Comparison of ENCODE assay signal across 27 cellular contexts in genomic region chr15:44492672-44493071, GRCh38.
"Had no signal": no experiment of that assay in that cellular context is flagged by ENCODE, and none has a peak within 500 bp of the region (broad histone marks: within the 10 kb centered on the region; RNA-seq: fewer than 3 reads in every experiment).

No MANE protein-coding gene starts in this region.

- H3K27me3 ChIP-seq: adrenal gland, body of pancreas, pancreas, suprapubic skin, tibial artery, upper lobe of right lung had no signal

- H3K27ac Mint-ChIP-seq: activated T-helper 1 cell treated with anti-CD3 and anti-CD28 coated beads, Interleukin-12 subunit alpha, Interleukin-12 subunit beta, Interleukin-2, Interleukin-4 antibody, amounts not matched to agents 30 ng/mL and 10 ng/mL and 1 ng/mL, durations not matched to agents 14 hours and 24 hours and 36 hours had no signal

- ATAC-seq: body of pancreas; esophagus mucosa; left cardiac atrium; pancreas; psoas muscle; SK-N-SH treated with all-trans-retinoic acid at 6 μM for 48 hours; stimulated activated naive B cell treated with anti-CD40 and anti-IgM and Interleukin-4, amounts not matched to agents 10 μg/mL and 1 μg/mL and 100 μg/mL, for 72 hours; upper lobe of right lung; WTC11 had no signal

- H3K27ac ChIP-seq: adrenal gland, body of pancreas, pancreas, psoas muscle, suprapubic skin, tibial artery, upper lobe of right lung had no signal

- DNase-seq: activated CD8-positive, alpha-beta memory T cell treated with anti-CD3 and anti-CD28 coated beads, Interleukin-2, amount 50 U/mL, for 4 hours; activated gamma-delta T cell; activated naive CD4-positive, alpha-beta T cell treated with anti-CD3 and anti-CD28 coated beads, Interleukin-2, amount 50 U/mL, for 16 hours; activated T-cell treated with anti-CD3 and anti-CD28 coated beads, Interleukin-2, amount 50 U/mL, for 1 hour; adrenal gland; body of pancreas; cortex of kidney; endodermal cell; foreskin fibroblast; head of caudate nucleus; hippocampal formation; left cardiac atrium; mammary epithelial cell; naive B cell; pancreas; psoas muscle; stimulated activated CD4-positive, alpha-beta T cell treated with anti-CD3 and anti-CD28 coated beads, Interleukin-15, amount 100 ng/mL, for 24 hours; stimulated activated CD4-positive, alpha-beta T cell treated with anti-CD3 and anti-CD28 coated beads, Interleukin-2, amount 100 ng/mL, for 24 hours; stimulated activated naive B cell treated with anti-CD40 and anti-IgM and Interleukin-4, amounts not matched to agents 10 μg/mL and 1 μg/mL and 100 μg/mL, for 72 hours; T-helper 2 cell; tibial artery; upper lobe of right lung had no signal

- H3K4me1 Mint-ChIP-seq: endodermal cell, WTC11 had no signal

- H3K9me3 Mint-ChIP-seq: activated T-helper 1 cell treated with anti-CD3 and anti-CD28 coated beads, Interleukin-12 subunit alpha, Interleukin-12 subunit beta, Interleukin-2, Interleukin-4 antibody, amounts not matched to agents 30 ng/mL and 10 ng/mL and 1 ng/mL, durations not matched to agents 14 hours and 24 hours and 36 hours; endodermal cell; naive B cell; stimulated activated naive B cell treated with anti-CD40 and anti-IgM and Interleukin-4, amounts not matched to agents 10 μg/mL and 1 μg/mL and 100 μg/mL, for 72 hours; WTC11 had no signal

- H3K4me1 ChIP-seq: body of pancreas, pancreas, psoas muscle, upper lobe of right lung had no signal

- H3K9me3 ChIP-seq: adrenal gland, body of pancreas, pancreas, psoas muscle, suprapubic skin, tibial artery, upper lobe of right lung had no signal

- H3K27me3 Mint-ChIP-seq: naive B cell; stimulated activated naive B cell treated with anti-CD40 and anti-IgM and Interleukin-4, amounts not matched to agents 10 μg/mL and 1 μg/mL and 100 μg/mL, for 72 hours had no signal

- H3K4me3 ChIP-seq: adrenal gland, body of pancreas, pancreas, psoas muscle, suprapubic skin, tibial artery, upper lobe of right lung had no signal

- H3K4me3 Mint-ChIP-seq: activated T-helper 1 cell treated with anti-CD3 and anti-CD28 coated beads, Interleukin-12 subunit alpha, Interleukin-12 subunit beta, Interleukin-2, Interleukin-4 antibody, amounts not matched to agents 30 ng/mL and 10 ng/mL and 1 ng/mL, durations not matched to agents 14 hours and 24 hours and 36 hours; endodermal cell; naive B cell; stimulated activated naive B cell treated with anti-CD40 and anti-IgM and Interleukin-4, amounts not matched to agents 10 μg/mL and 1 μg/mL and 100 μg/mL, for 72 hours; WTC11 had no signal
